15 cellular contexts compared by ENCODE assay signal in the genomic region with DNA sequence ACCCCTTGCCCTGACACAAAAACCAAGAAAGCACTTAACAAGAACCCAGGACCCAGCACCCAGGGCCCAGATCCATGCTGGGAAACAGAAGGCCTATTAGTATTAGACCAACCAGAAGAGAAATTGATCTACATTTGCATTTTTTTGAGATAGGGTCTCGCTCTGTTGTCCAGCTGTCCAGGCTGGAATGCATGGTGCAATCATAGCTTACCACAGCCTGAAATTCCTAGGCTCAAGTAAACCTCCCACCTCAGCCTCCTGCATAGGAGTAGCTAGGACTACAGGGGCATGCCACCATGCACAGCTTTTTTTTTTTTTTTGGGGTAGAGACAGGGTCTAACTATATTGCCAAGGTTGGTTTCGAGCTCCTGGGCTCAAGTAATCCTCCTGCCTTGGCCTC. TPM values are rescaled to one million over a fixed set of nuclear protein-coding genes. Genes with fewer than 3 reads are reported as not detected.
DNase-seq lines count a peak whose midpoint lies in the region; ATAC-seq and TF ChIP-seq lines count a peak whose summit lies in the region.
"Had no signal": no experiment of that assay in that cellular context is flagged by ENCODE, and none has a peak within 500 bp of the region (broad histone marks: within the 10 kb centered on the region; RNA-seq: fewer than 3 reads in every experiment).

No MANE protein-coding gene starts in this region.

- H3K9me3 ChIP-seq in Loucy (ENCODE audit: insufficient read depth, low read depth, low read length), result no peaks in the 10 kb centered on the region
- H3K9me3 ChIP-seq in gastrocnemius medialis, result no peaks in the 10 kb centered on the region
- H3K9me3 ChIP-seq: ascending aorta had no signal

- peaks cover 60% of the 10 kb centered on the region for H3K36me3 Mint-ChIP-seq in activated T-cell treated with anti-CD3 and anti-CD28 coated beads, Interleukin-2, amount 50 U/mL, for 24 hours (ENCODE audit: low read depth)
- H3K36me3 Mint-ChIP-seq in effector memory CD8-positive, alpha-beta T cell (ENCODE audit: insufficient read depth), result peaks cover 45% of the 10 kb centered on the region

- no peaks in the 10 kb centered on the region for H3K27me3 ChIP-seq in Loucy (ENCODE audit: insufficient read depth, low read length, poor library complexity, severe bottlenecking)
- H3K27me3 ChIP-seq in gastrocnemius medialis, result no peaks in the 10 kb centered on the region
- H3K27me3 ChIP-seq: ascending aorta had no signal

- H3K4me1 ChIP-seq in Loucy (ENCODE audit: insufficient read depth, low read length, poor library complexity, severe bottlenecking) (peaks cover 86% of the 10 kb centered on the region), gastrocnemius medialis (peaks cover 73 to 85% of the 10 kb centered on the region in 2 donors)

- peak overlapping the region; percentile 86 to 91 (median 88) for H3K27ac ChIP-seq in gastrocnemius medialis
- H3K27ac ChIP-seq: ascending aorta had no signal

- intact Hi-C loops in gastrocnemius medialis (cut with DNase I; ENCODE audit: low total_unique reads), result no loop called here

- H3K27ac Mint-ChIP-seq in activated T-cell treated with anti-CD3 and anti-CD28 coated beads, Interleukin-2, amount 50 U/mL, for 24 hours, result peak overlapping the region; percentile 81
- H3K27ac Mint-ChIP-seq in effector memory CD8-positive, alpha-beta T cell, result peak overlapping the region; percentile 98 to 100
- H3K27ac Mint-ChIP-seq: dendritic cell treated with granulocyte-macrophage colony-stimulating factor and Interleukin-4, amounts not matched to agents 40 ng/mL and 50 ng/mL, for 4 days had no signal

- H3K4me3 Mint-ChIP-seq in activated T-cell treated with anti-CD3 and anti-CD28 coated beads, Interleukin-2, amount 50 U/mL, for 24 hours, result no peak overlapping the region
- peak overlapping the region; percentile 81 to 83 for H3K4me3 Mint-ChIP-seq in effector memory CD8-positive, alpha-beta T cell
- H3K4me3 Mint-ChIP-seq: dendritic cell treated with granulocyte-macrophage colony-stimulating factor and Interleukin-4, amounts not matched to agents 40 ng/mL and 50 ng/mL, for 4 days had no signal

- no peak for DNase-seq in activated T-cell treated with anti-CD3 and anti-CD28 coated beads, Interleukin-2, amount 50 U/mL, for 24 hours
- DNase-seq in activated T-cell treated with anti-CD3 and anti-CD28 coated beads, Interleukin-2, amount 50 U/mL, for 1 hour, result no peak
- DNase-seq in effector memory CD8-positive, alpha-beta T cell, result no peak
- DNase-seq in gastrocnemius medialis, result no peak
- DNase-seq in NCI-H1417 (lab: John Stamatoyannopoulos, UW), result no peak
- DNase-seq in NOMO-1 treated with DMSO at 0.1 percent for 48 hours (lab: John Stamatoyannopoulos, UW; ENCODE audit: unreplicated experiment), result no peak
- DNase-seq in T-helper 9 cell, result no peak
- DNase-seq: ACHN, DMS153, H7, small intestine, substantia nigra had no signal

- peaks cover 13% of the 10 kb centered on the region for H3K36me3 ChIP-seq in Loucy (ENCODE audit: insufficient read depth, low read length)
- H3K36me3 ChIP-seq in gastrocnemius medialis, result no peaks in the 10 kb centered on the region
- H3K36me3 ChIP-seq: ascending aorta had no signal

- H3K9me2 ChIP-seq in Loucy (replicated peaks; ENCODE audit: low read depth, low read length), result no peaks in the 10 kb centered on the region

- peaks cover 20% of the 10 kb centered on the region; the same call in 1 of the 2 replicates for H3F3A ChIP-seq in Loucy (ENCODE audit: low read depth)

- in situ Hi-C loops in gastrocnemius medialis (cut with MboI; ENCODE audit: low sequenced_read_pairs in 4 of 4), result no loop called here

- peaks cover 95% of the 10 kb centered on the region for H3K79me2 ChIP-seq in Loucy (ENCODE audit: insufficient read depth, low read length)

- peaks cover 92% of the 10 kb centered on the region for H3K4me1 Mint-ChIP-seq in activated T-cell treated with anti-CD3 and anti-CD28 coated beads, Interleukin-2, amount 50 U/mL, for 24 hours (ENCODE audit: low read depth)
- H3K4me1 Mint-ChIP-seq in effector memory CD8-positive, alpha-beta T cell (ENCODE audit: low read depth in 2 of 2), result peaks cover 89 to 92% of the 10 kb centered on the region in 2 donors

- H3K4me3 ChIP-seq in Loucy (ENCODE audit: low read length, poor library complexity, severe bottlenecking), result no peak overlapping the region
- no peak overlapping the region for H3K4me3 ChIP-seq in gastrocnemius medialis
- H3K4me3 ChIP-seq: ascending aorta had no signal

- H3K27me3 Mint-ChIP-seq in activated T-cell treated with anti-CD3 and anti-CD28 coated beads, Interleukin-2, amount 50 U/mL, for 24 hours, result no peaks in the 10 kb centered on the region
- no peaks in the 10 kb centered on the region for H3K27me3 Mint-ChIP-seq in effector memory CD8-positive, alpha-beta T cell
- H3K27me3 Mint-ChIP-seq: dendritic cell treated with granulocyte-macrophage colony-stimulating factor and Interleukin-4, amounts not matched to agents 40 ng/mL and 50 ng/mL, for 4 days had no signal

- H3K9ac ChIP-seq in Loucy (ENCODE audit: low read depth, low read length, poor library complexity, severe bottlenecking), result no peak overlapping the region

- H3K9me3 Mint-ChIP-seq in activated T-cell treated with anti-CD3 and anti-CD28 coated beads, Interleukin-2, amount 50 U/mL, for 24 hours, result no peaks in the 10 kb centered on the region
- no peaks in the 10 kb centered on the region for H3K9me3 Mint-ChIP-seq in effector memory CD8-positive, alpha-beta T cell
- H3K9me3 Mint-ChIP-seq: dendritic cell treated with granulocyte-macrophage colony-stimulating factor and Interleukin-4, amounts not matched to agents 40 ng/mL and 50 ng/mL, for 4 days had no signal

- TF ChIP-seq POLR2A in gastrocnemius medialis (IDR thresholded peaks at IDR 0.05), result no peak

- H3K4me2 ChIP-seq in Loucy (ENCODE audit: low read depth, low read length, poor library complexity, severe bottlenecking), result peak overlapping the region; percentile 2

- H2AFZ ChIP-seq in Loucy (ENCODE audit: low read length), result no peak overlapping the region

- H4K20me1 ChIP-seq in Loucy (ENCODE audit: insufficient read depth, low read length, poor library complexity, severe bottlenecking), result peaks cover 23% of the 10 kb centered on the region

- no peak for ATAC-seq in effector memory CD8-positive, alpha-beta T cell (replicated peaks)
- no peak for ATAC-seq in gastrocnemius medialis

- TF ChIP-seq CTCF in Loucy (conservative IDR thresholded peaks at IDR 0.05; ENCODE audit: low read length) (no peak), gastrocnemius medialis (IDR thresholded peaks at IDR 0.05 in 4 of 5, conservative IDR thresholded peaks at IDR 0.05 in 1 of 5) (no peak)

RNA-seq across cellular contexts. Expression of a gene that starts 26.4 kb away (rescaled TPM):
- 10 to 100 TPM; 24.6 to 32.0 (median 29.0) TPM for total RNA-seq in gastrocnemius medialis

RNA-seq across cellular contexts. Expression of a gene that starts 29.3 kb away (rescaled TPM):
- total RNA-seq in gastrocnemius medialis, result 1 to 10 TPM; 4.1 to 8.7 (median 7.5) TPM
